ENCODE assay signal across 7 cellular contexts in genomic region chr22:42856179-42856864, GRCh38. TPM values are rescaled to one million over a fixed set of nuclear protein-coding genes. Genes with fewer than 3 reads are reported as not detected.
DNase-seq lines count a peak whose midpoint lies in the region; ATAC-seq and TF ChIP-seq lines count a peak whose summit lies in the region.

No MANE protein-coding gene starts in this region.

- H2AFZ ChIP-seq in SU-DHL-6 (ENCODE audit: low read depth, low read length, severe bottlenecking) = peak overlapping the region; percentile 16

- no peaks in the 10 kb centered on the region for H3K36me3 Mint-ChIP-seq in immature natural killer cell

- no peaks in the 10 kb centered on the region for H3K79me2 ChIP-seq in SU-DHL-6 (ENCODE audit: insufficient read depth, low read length)

- peak overlapping the region; percentile 70 for H3K4me3 ChIP-seq in SU-DHL-6 (ENCODE audit: insufficient read depth, low read length, poor library complexity, severe bottlenecking)

- H3K4me2 ChIP-seq in SU-DHL-6 (ENCODE audit: low read depth, low read length, poor library complexity, severe bottlenecking) = peak overlapping the region; percentile 95

- no peaks in the 10 kb centered on the region for H3K9me2 ChIP-seq in SU-DHL-6 (replicated peaks; ENCODE audit: insufficient read depth, low read length)

- H3K4me3 Mint-ChIP-seq in immature natural killer cell = peak overlapping the region; percentile 90 to 92 (median 91)

- peaks cover 10% of the 10 kb centered on the region; the same call in 1 of the 2 replicates for H3F3A ChIP-seq in SU-DHL-6 (ENCODE audit: insufficient read depth)

- H3K4me1 Mint-ChIP-seq in immature natural killer cell = peaks cover 18 to 20% of the 10 kb centered on the region in 2 donors

- no peaks in the 10 kb centered on the region for H3K9me3 Mint-ChIP-seq in immature natural killer cell

- no peaks in the 10 kb centered on the region for H3K9me3 ChIP-seq in SU-DHL-6 (ENCODE audit: insufficient read depth, low read length)

- H4K20me1 ChIP-seq in SU-DHL-6 (ENCODE audit: low read depth, low read length) = no peaks in the 10 kb centered on the region

- no peaks in the 10 kb centered on the region for H3K27me3 ChIP-seq in SU-DHL-6 (ENCODE audit: low read length)

- peak; percentile 27 for ATAC-seq in GM18909 (IDR thresholded peaks at IDR 0.05; ENCODE audit: poor library complexity, unreplicated experiment)
- peak; percentile 25 for ATAC-seq in HG03097 (IDR thresholded peaks at IDR 0.05; ENCODE audit: low FRiP score, unreplicated experiment)

- peak; percentile 46 to 59 (median 52) for DNase-seq in immature natural killer cell
- DNase-seq in stimulated activated CD4-positive, alpha-beta T cell treated with anti-CD3 and anti-CD28 coated beads, Interleukin-12 subunit alpha, Interleukin-12 subunit beta, amount 100 ng/mL, for 48 hours (ENCODE audit: low read depth in 2 of 3, low spot score in 1 of 3) = peak; percentile 14 to 46 (median 26)
- no peak for DNase-seq in NOMO-1 (lab: John Stamatoyannopoulos, UW; ENCODE audit: unreplicated experiment in 2 of 2)

- H3K9ac ChIP-seq in SU-DHL-6 (ENCODE audit: low read length) = peak overlapping the region; percentile 61

- H3K27me3 Mint-ChIP-seq in immature natural killer cell (ENCODE audit: low read depth in 3 of 3) = peaks cover 0 to 8% (median 2%) of the 10 kb centered on the region in 3 donors

- no peaks in the 10 kb centered on the region for H3K36me3 ChIP-seq in SU-DHL-6 (ENCODE audit: low read length)

- TF ChIP-seq CTCF in SU-DHL-6 (IDR thresholded peaks at IDR 0.05; ENCODE audit: insufficient read depth, low read length, poor library complexity, severe bottlenecking) = no peak

- H3K27ac Mint-ChIP-seq in immature natural killer cell = peak overlapping the region; percentile 91 to 97 (median 96)

- H3K27ac ChIP-seq in SU-DHL-6 (ENCODE audit: low read depth, low read length) = no peak overlapping the region
- H3K27ac ChIP-seq in angular gyrus (ENCODE audit: low read depth, low read length) = peak overlapping the region; percentile 84

RNA-seq across cellular contexts. Expression of gene ARFGAP3, which starts 0.8 kb away (rescaled TPM):
- polyA plus RNA-seq in immature natural killer cell = 10 to 100 TPM; 58.3 to 63.7 (median 60.6) TPM

Comparison
In these comparisons a context has a peak if more than half of its experiments do, and no peak if none do; other contexts are left out.
1. DNase-seq: peak in immature natural killer cell (3 of 3) and stimulated activated CD4-positive, alpha-beta T cell treated with anti-CD3 and anti-CD28 coated beads, Interleukin-12 subunit alpha, Interleukin-12 subunit beta, amount 100 ng/mL, for 48 hours (3 of 3); none in NOMO-1 (0 of 2).